ENCODE assay signal across 1 cellular context in the genomic region with DNA sequence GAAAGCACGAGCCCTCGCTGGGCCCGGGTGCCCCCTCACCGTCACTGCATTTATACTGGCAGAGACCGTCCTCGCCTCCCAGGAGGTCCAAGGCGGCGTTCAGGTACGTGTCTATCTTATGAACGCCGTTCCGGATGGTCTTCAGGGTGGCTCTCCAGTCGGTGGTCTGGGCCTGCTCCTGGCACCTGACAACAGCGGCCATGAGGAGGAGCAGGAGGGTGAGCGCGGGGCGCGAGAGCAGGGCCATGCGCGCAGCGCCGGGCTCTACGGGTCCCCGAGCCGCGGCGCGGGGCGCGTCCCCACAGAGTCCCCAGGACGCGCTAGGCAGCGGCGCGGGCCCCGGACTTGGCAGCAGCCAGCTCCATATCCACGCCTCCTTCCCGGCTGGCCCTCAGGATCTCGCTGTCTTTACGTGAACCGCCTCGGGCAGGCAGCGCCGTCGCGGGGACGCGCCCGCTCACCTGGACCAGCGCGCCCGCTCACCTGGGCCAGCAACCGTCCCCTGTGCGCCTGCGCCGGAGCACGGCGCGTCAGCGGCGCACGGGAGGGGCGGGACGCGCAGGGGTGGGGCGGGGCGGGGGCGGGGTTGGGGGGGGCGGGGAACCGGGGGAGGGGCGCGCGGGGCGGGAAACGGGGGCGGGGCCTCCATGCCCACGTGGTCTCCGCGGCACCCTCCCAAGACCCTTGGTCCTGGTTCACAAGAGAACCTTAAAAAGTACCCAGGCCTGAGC.
TF ChIP-seq lines count a peak whose summit lies in the region.

A gene (minus strand): TSS at position 508 of the 731 bp plus-strand sequence. CDS start 261 bp downstream, at position 247.

TF ChIP-seq in HepG2, 621 proteins besides CTCF, POLR2A, EP300 and RAD21 (continued from another document and continues in another):
- TF ChIP-seq, protein P1, sequence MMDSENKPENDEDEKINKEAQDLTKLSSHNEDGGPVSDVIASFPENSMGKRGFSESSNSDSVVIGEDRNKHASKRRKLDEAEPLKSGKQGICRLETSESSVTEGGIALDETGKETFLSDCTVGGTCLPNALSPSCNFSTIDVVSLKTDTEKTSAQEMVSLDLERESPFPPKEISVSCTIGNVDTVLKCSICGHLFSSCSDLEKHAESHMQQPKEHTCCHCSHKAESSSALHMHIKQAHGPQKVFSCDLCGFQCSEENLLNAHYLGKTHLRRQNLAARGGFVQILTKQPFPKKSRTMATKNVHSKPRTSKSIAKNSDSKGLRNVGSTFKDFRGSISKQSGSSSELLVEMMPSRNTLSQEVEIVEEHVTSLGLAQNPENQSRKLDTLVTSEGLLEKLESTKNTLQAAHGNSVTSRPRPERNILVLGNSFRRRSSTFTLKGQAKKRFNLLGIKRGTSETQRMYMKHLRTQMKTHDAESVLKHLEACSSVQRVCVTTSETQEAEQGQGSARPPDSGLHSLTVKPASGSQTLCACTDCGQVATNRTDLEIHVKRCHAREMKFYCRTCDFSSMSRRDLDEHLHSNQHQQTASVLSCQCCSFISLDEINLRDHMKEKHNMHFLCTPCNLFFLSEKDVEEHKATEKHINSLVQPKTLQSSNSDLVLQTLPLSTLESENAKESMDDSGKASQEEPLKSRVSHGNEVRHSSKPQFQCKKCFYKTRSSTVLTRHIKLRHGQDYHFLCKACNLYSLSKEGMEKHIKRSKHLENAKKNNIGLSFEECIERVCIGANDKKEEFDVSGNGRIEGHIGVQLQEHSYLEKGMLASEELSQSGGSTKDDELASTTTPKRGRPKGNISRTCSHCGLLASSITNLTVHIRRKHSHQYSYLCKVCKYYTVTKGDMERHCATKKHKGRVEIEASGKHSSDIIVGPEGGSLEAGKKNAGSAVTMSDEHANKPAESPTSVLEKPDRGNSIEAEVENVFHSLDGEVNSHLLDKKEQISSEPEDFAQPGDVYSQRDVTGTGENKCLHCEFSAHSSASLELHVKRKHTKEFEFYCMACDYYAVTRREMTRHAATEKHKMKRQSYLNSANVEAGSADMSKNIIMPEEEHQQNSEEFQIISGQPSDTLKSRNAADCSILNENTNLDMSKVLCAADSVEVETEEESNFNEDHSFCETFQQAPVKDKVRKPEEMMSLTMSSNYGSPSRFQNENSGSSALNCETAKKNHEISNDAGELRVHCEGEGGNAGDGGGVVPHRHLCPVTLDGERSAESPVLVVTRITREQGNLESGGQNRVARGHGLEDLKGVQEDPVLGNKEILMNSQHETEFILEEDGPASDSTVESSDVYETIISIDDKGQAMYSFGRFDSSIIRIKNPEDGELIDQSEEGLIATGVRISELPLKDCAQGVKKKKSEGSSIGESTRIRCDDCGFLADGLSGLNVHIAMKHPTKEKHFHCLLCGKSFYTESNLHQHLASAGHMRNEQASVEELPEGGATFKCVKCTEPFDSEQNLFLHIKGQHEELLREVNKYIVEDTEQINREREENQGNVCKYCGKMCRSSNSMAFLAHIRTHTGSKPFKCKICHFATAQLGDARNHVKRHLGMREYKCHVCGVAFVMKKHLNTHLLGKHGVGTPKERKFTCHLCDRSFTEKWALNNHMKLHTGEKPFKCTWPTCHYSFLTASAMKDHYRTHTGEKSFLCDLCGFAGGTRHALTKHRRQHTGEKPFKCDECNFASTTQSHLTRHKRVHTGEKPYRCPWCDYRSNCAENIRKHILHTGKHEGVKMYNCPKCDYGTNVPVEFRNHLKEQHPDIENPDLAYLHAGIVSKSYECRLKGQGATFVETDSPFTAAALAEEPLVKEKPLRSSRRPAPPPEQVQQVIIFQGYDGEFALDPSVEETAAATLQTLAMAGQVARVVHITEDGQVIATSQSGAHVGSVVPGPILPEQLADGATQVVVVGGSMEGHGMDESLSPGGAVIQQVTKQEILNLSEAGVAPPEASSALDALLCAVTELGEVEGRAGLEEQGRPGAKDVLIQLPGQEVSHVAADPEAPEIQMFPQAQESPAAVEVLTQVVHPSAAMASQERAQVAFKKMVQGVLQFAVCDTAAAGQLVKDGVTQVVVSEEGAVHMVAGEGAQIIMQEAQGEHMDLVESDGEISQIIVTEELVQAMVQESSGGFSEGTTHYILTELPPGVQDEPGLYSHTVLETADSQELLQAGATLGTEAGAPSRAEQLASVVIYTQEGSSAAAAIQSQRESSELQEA (CRISPR knock-in tag; IDR thresholded peaks at IDR 0.05; ENCODE audit: not compliant biosample characterization) = no peak
- TF ChIP-seq NPAS2 (CRISPR knock-in tag; IDR thresholded peaks at IDR 0.05; ENCODE audit: borderline replicate concordance) = no peak
- no peak for TF ChIP-seq ZNF33B (CRISPR knock-in tag; IDR thresholded peaks at IDR 0.05)
- TF ChIP-seq PHB2 (IDR thresholded peaks at IDR 0.05; ENCODE audit: partially characterized antibody) = no peak
- no peak for TF ChIP-seq SRSF1 (optimal IDR thresholded peaks at IDR 0.05; ENCODE audit: low read depth, low read length)
- peak; percentile 58; the same call in 1 of the 2 replicates for TF ChIP-seq ZNF598 (CRISPR knock-in tag; IDR thresholded peaks at IDR 0.05; ENCODE audit: borderline replicate concordance)
- TF ChIP-seq TCF7 (IDR thresholded peaks at IDR 0.05; ENCODE audit: low read depth) = no peak
- TF ChIP-seq ZC3H13 (CRISPR knock-in tag; IDR thresholded peaks at IDR 0.05) = peak; percentile 90
- no peak for TF ChIP-seq ARNTL (CRISPR knock-in tag; IDR thresholded peaks at IDR 0.05)
- TF ChIP-seq ZNF382 (CRISPR knock-in tag; IDR thresholded peaks at IDR 0.05; ENCODE audit: borderline replicate concordance) = no peak
- no peak for TF ChIP-seq GATA4 (IDR thresholded peaks at IDR 0.05; ENCODE audit: borderline replicate concordance, low read depth)
- TF ChIP-seq NCOR1 (IDR thresholded peaks at IDR 0.05; ENCODE audit: borderline replicate concordance, low read length) = no peak
- TF ChIP-seq, protein P2, sequence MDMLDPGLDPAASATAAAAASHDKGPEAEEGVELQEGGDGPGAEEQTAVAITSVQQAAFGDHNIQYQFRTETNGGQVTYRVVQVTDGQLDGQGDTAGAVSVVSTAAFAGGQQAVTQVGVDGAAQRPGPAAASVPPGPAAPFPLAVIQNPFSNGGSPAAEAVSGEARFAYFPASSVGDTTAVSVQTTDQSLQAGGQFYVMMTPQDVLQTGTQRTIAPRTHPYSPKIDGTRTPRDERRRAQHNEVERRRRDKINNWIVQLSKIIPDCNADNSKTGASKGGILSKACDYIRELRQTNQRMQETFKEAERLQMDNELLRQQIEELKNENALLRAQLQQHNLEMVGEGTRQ (IDR thresholded peaks at IDR 0.05; ENCODE audit: low read depth, low read length) = no peak
- TF ChIP-seq, protein P2 (CRISPR knock-in tag; IDR thresholded peaks at IDR 0.05; ENCODE audit: borderline replicate concordance) = no peak
- peak; percentile 34; the same call in 1 of the 2 replicates for TF ChIP-seq KLF13 (CRISPR knock-in tag; IDR thresholded peaks at IDR 0.05)
- TF ChIP-seq, protein P3, sequence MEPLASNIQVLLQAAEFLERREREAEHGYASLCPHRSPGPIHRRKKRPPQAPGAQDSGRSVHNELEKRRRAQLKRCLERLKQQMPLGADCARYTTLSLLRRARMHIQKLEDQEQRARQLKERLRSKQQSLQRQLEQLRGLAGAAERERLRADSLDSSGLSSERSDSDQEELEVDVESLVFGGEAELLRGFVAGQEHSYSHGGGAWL (CRISPR knock-in tag; IDR thresholded peaks at IDR 0.05) = peak; percentile 80; the same call in 1 of the 2 replicates
- TF ChIP-seq ZNF703 (CRISPR knock-in tag; IDR thresholded peaks at IDR 0.05; ENCODE audit: borderline replicate concordance) = no peak
- TF ChIP-seq SMC3 (IDR thresholded peaks at IDR 0.05; ENCODE audit: low read length) = no peak
- TF ChIP-seq, protein P4, sequence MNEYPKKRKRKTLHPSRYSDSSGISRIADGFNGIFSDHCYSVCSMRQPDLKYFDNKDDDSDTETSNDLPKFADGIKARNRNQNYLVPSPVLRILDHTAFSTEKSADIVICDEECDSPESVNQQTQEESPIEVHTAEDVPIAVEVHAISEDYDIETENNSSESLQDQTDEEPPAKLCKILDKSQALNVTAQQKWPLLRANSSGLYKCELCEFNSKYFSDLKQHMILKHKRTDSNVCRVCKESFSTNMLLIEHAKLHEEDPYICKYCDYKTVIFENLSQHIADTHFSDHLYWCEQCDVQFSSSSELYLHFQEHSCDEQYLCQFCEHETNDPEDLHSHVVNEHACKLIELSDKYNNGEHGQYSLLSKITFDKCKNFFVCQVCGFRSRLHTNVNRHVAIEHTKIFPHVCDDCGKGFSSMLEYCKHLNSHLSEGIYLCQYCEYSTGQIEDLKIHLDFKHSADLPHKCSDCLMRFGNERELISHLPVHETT (CRISPR knock-in tag; conservative IDR thresholded peaks at IDR 0.05) = no peak
- no peak for TF ChIP-seq ZNF678 (CRISPR knock-in tag; IDR thresholded peaks at IDR 0.05)
- TF ChIP-seq, protein P5, sequence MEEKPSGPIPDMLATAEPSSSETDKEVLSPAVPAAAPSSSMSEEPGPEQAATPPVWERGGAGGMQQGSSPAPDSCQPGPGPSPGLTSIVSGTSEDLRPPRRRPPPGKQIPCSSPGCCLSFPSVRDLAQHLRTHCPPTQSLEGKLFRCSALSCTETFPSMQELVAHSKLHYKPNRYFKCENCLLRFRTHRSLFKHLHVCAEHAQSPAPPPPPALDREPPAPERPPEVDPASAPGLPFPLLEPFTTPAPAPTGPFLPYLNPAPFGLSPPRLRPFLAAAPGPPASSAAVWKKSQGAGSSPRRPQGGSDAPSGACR (CRISPR knock-in tag; IDR thresholded peaks at IDR 0.05) = no peak
- TF ChIP-seq ZBTB7B (CRISPR knock-in tag; IDR thresholded peaks at IDR 0.05) = no peak
- no peak for TF ChIP-seq KAT2B (IDR thresholded peaks at IDR 0.05; ENCODE audit: borderline replicate concordance, low read depth, low read length)
- TF ChIP-seq NFIC (IDR thresholded peaks at IDR 0.05; ENCODE audit: low read length) = no peak
- peak; percentile 85; the same call in 1 of the 2 replicates for TF ChIP-seq CENPT (CRISPR knock-in tag; IDR thresholded peaks at IDR 0.05; ENCODE audit: low read depth)
- peak; percentile 61 for TF ChIP-seq HNRNPLL (IDR thresholded peaks at IDR 0.05; ENCODE audit: low read depth, low read length, poor library complexity, severe bottlenecking)
- TF ChIP-seq SIX1 (CRISPR knock-in tag; IDR thresholded peaks at IDR 0.05; ENCODE audit: borderline replicate concordance) = no peak
- no peak for TF ChIP-seq ZNF629 (CRISPR knock-in tag; conservative IDR thresholded peaks at IDR 0.05)
- peak; percentile 56; the same call in 1 of the 2 replicates for TF ChIP-seq POLR2AphosphoS5 (IDR thresholded peaks at IDR 0.05; ENCODE audit: low read depth, low read length)
- no peak for TF ChIP-seq ZNF317 (CRISPR knock-in tag; IDR thresholded peaks at IDR 0.05)
- TF ChIP-seq KLF6 (CRISPR knock-in tag; IDR thresholded peaks at IDR 0.05) = peak; percentile 75
- TF ChIP-seq ZKSCAN8 (CRISPR knock-in tag; IDR thresholded peaks at IDR 0.05; ENCODE audit: borderline replicate concordance) = no peak
- TF ChIP-seq, protein P6, sequence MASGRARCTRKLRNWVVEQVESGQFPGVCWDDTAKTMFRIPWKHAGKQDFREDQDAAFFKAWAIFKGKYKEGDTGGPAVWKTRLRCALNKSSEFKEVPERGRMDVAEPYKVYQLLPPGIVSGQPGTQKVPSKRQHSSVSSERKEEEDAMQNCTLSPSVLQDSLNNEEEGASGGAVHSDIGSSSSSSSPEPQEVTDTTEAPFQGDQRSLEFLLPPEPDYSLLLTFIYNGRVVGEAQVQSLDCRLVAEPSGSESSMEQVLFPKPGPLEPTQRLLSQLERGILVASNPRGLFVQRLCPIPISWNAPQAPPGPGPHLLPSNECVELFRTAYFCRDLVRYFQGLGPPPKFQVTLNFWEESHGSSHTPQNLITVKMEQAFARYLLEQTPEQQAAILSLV (CRISPR knock-in tag; IDR thresholded peaks at IDR 0.05; ENCODE audit: borderline replicate concordance) = peak; percentile 81; the same call in 1 of the 2 replicates
- TF ChIP-seq, protein P7, sequence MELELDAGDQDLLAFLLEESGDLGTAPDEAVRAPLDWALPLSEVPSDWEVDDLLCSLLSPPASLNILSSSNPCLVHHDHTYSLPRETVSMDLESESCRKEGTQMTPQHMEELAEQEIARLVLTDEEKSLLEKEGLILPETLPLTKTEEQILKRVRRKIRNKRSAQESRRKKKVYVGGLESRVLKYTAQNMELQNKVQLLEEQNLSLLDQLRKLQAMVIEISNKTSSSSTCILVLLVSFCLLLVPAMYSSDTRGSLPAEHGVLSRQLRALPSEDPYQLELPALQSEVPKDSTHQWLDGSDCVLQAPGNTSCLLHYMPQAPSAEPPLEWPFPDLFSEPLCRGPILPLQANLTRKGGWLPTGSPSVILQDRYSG (CRISPR knock-in tag; IDR thresholded peaks at IDR 0.05) = no peak
- no peak for TF ChIP-seq CBX5 (CRISPR knock-in tag; IDR thresholded peaks at IDR 0.05; ENCODE audit: borderline replicate concordance)
- TF ChIP-seq HNRNPH1 (optimal IDR thresholded peaks at IDR 0.05; ENCODE audit: low read depth, low read length) = no peak
- peak; percentile 35; the same call in 1 of the 2 replicates for TF ChIP-seq MEIS2 (CRISPR knock-in tag; IDR thresholded peaks at IDR 0.05)
- peak; percentile 86 for TF ChIP-seq SALL2 (CRISPR knock-in tag; IDR thresholded peaks at IDR 0.05)
- peak; percentile 89 for TF ChIP-seq ZSCAN25 (CRISPR knock-in tag; IDR thresholded peaks at IDR 0.05)
- TF ChIP-seq NFE2 (CRISPR knock-in tag; IDR thresholded peaks at IDR 0.05) = no peak
- TF ChIP-seq ZFX (CRISPR knock-in tag; IDR thresholded peaks at IDR 0.05; ENCODE audit: low read depth) = peak; percentile 85
- no peak for TF ChIP-seq ZNF30 (CRISPR knock-in tag; IDR thresholded peaks at IDR 0.05)
- TF ChIP-seq, protein P8, sequence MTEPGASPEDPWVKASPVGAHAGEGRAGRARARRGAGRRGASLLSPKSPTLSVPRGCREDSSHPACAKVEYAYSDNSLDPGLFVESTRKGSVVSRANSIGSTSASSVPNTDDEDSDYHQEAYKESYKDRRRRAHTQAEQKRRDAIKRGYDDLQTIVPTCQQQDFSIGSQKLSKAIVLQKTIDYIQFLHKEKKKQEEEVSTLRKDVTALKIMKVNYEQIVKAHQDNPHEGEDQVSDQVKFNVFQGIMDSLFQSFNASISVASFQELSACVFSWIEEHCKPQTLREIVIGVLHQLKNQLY (CRISPR knock-in tag; IDR thresholded peaks at IDR 0.05) = no peak
- no peak for TF ChIP-seq KAT8 (CRISPR knock-in tag; IDR thresholded peaks at IDR 0.05)
